ENCODE assay signal across 8 cellular contexts in the genomic region with DNA sequence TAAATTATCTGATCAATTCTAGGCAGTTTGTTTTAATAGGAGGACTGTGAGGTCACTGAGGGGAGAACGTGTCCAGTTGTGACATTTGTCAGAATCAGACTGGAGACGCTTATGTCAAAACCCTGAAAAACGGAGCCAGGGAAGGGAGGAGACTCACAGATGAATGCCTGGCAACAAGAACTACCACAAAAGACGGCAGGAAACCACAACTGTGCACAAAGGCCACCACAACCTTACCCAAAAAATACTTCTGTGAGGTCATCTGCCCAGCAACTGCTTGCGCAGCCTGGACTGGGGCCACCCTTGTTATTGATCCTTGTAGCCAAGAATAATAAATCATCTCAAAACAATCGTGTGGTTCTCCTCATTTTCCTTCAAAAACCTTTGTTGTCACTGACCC.
DNase-seq lines count a peak whose midpoint lies in the region; ATAC-seq and TF ChIP-seq lines count a peak whose summit lies in the region.

No MANE protein-coding gene starts in this region.

- H3K4me2 ChIP-seq in smooth muscle cell, result no peak overlapping the region

- H3K27ac ChIP-seq in smooth muscle cell (ENCODE audit: low read depth), result no peak overlapping the region

- H3K36me3 Mint-ChIP-seq in natural killer cell treated with Interleukin-12 subunit alpha and Interleukin-12 subunit beta and Interleukin-15 and Interleukin-18, amount 100 ng/mL, for 72 hours, result no peaks in the 10 kb centered on the region

- H3K36me3 ChIP-seq in smooth muscle cell (ENCODE audit: low read depth) (no peaks in the 10 kb centered on the region), BE2C (no peaks in the 10 kb centered on the region)

- no peaks in the 10 kb centered on the region for H3F3A ChIP-seq in smooth muscle cell (ENCODE audit: low read depth)

- no peaks in the 10 kb centered on the region for H3K9me3 Mint-ChIP-seq in natural killer cell treated with Interleukin-12 subunit alpha and Interleukin-12 subunit beta and Interleukin-15 and Interleukin-18, amount 100 ng/mL, for 72 hours

- no peaks in the 10 kb centered on the region for H3K4me1 ChIP-seq in smooth muscle cell (ENCODE audit: low read depth)
- no peaks in the 10 kb centered on the region for H3K4me1 ChIP-seq in BE2C

- H3K4me3 Mint-ChIP-seq in natural killer cell treated with Interleukin-12 subunit alpha and Interleukin-12 subunit beta and Interleukin-15 and Interleukin-18, amount 100 ng/mL, for 72 hours, result peak overlapping the region; percentile 74

- H3K4me1 Mint-ChIP-seq in natural killer cell treated with Interleukin-12 subunit alpha and Interleukin-12 subunit beta and Interleukin-15 and Interleukin-18, amount 100 ng/mL, for 72 hours (ENCODE audit: low read depth in 2 of 2), result peaks cover 21 to 38% of the 10 kb centered on the region in 2 donors

- H3K27ac Mint-ChIP-seq in natural killer cell treated with Interleukin-12 subunit alpha and Interleukin-12 subunit beta and Interleukin-15 and Interleukin-18, amount 100 ng/mL, for 72 hours, result peak overlapping the region in 1 of 2 donors; percentile 55

- WGBS in smooth muscle cell (ENCODE audit: low lambda C conversion rate), result 90% methylated on average over 6 of the region's 6 CpGs

- peaks cover 0 to 19% of the 10 kb centered on the region in 2 donors for H3K27me3 Mint-ChIP-seq in natural killer cell treated with Interleukin-12 subunit alpha and Interleukin-12 subunit beta and Interleukin-15 and Interleukin-18, amount 100 ng/mL, for 72 hours

- ATAC-seq in GM18907 (IDR thresholded peaks at IDR 0.05; ENCODE audit: unreplicated experiment), result peak; percentile 83
- peak; percentile 92 for ATAC-seq in HG03442 (IDR thresholded peaks at IDR 0.05; ENCODE audit: unreplicated experiment)
- ATAC-seq in natural killer cell treated with Interleukin-12 subunit alpha and Interleukin-12 subunit beta and Interleukin-15 and Interleukin-18, amount 100 ng/mL, for 72 hours, result peak; percentile 87 to 88
- no peak for ATAC-seq in HG03175 (IDR thresholded peaks at IDR 0.05; ENCODE audit: unreplicated experiment)

- H3K79me2 ChIP-seq in smooth muscle cell (ENCODE audit: low read depth), result no peaks in the 10 kb centered on the region

- H4K20me1 ChIP-seq in smooth muscle cell (ENCODE audit: low read depth), result no peaks in the 10 kb centered on the region

- no peak overlapping the region for H2AFZ ChIP-seq in smooth muscle cell (ENCODE audit: low read depth)

- no peak overlapping the region for H3K4me3 ChIP-seq in smooth muscle cell
- no peak overlapping the region for H3K4me3 ChIP-seq in BE2C (ENCODE audit: low read depth, low read length)

- H3K9ac ChIP-seq in smooth muscle cell (ENCODE audit: low read depth), result no peak overlapping the region

- H3K9me3 ChIP-seq in smooth muscle cell (replicated peaks; ENCODE audit: low read depth) (no peaks in the 10 kb centered on the region), BE2C (no peaks in the 10 kb centered on the region)

- TF ChIP-seq CTCF in smooth muscle cell (IDR thresholded peaks at IDR 0.05; ENCODE audit: borderline replicate concordance, insufficient read depth, poor library complexity, severe bottlenecking) (no peak), BE2C (IDR thresholded peaks at IDR 0.05; ENCODE audit: low read depth, low read length) (no peak)

- DNase-seq in activated T-cell treated with anti-CD3 and anti-CD28 coated beads, Interleukin-2, amount 50 U/mL, for 1 hour, result peak; percentile 55
- peak; percentile 72 for DNase-seq in natural killer cell treated with Interleukin-12 subunit alpha and Interleukin-12 subunit beta and Interleukin-15 and Interleukin-18, amount 100 ng/mL, for 72 hours (ENCODE audit: low spot score)
- no peak for DNase-seq in NCI-H2029 (lab: John Stamatoyannopoulos, UW)
- no peak for DNase-seq in smooth muscle cell (lab: John Stamatoyannopoulos, UW; ENCODE audit: unreplicated experiment)
- DNase-seq in BE2C, result no peak

- H3K27me3 ChIP-seq in smooth muscle cell (ENCODE audit: low read depth), result no peaks in the 10 kb centered on the region
- no peaks in the 10 kb centered on the region for H3K27me3 ChIP-seq in BE2C

Comparison
In these comparisons a context has a peak if more than half of its experiments do, and no peak if none do; other contexts are left out.
1. DNase-seq: peak in activated T-cell treated with anti-CD3 and anti-CD28 coated beads, Interleukin-2, amount 50 U/mL, for 1 hour (single experiment) and natural killer cell treated with Interleukin-12 subunit alpha and Interleukin-12 subunit beta and Interleukin-15 and Interleukin-18, amount 100 ng/mL, for 72 hours (single experiment); none in NCI-H2029 (single experiment), smooth muscle cell (single experiment) and BE2C (single experiment).